1 cellular context compared by ENCODE assay signal in the genomic region with DNA sequence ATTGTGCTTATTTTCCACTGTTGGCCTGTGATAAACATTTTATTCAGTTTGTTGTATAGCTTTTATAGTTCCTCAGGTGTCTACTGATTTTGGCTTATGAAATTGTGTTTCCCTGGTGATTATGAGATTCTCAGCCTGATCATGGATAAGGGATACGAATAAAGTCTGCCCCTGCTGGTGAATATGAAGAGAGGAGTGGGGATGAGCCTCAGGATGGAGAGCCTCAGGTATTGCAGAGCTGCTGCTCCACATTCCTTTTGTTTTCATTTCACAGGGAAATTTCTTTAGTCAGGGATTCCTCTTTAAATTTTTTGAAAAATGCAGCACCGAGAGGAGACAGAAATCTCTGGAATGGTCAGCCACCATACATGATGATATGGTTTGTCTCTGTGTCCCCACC.
TF ChIP-seq lines count a peak whose summit lies in the region.

No MANE protein-coding gene starts in this region.

TF ChIP-seq in H1, 55 proteins besides CTCF, POLR2A, EP300 and RAD21:
- TF ChIP-seq TBP (IDR thresholded peaks at IDR 0.05; ENCODE audit: low read depth, low read length) (no peak), POLR2AphosphoS5 (IDR thresholded peaks at IDR 0.05; ENCODE audit: low read depth, low read length) (no peak), BCL11A (IDR thresholded peaks at IDR 0.05; ENCODE audit: low read depth in 2 of 2, low read length in 2 of 2) (no peak), CTBP2 (IDR thresholded peaks at IDR 0.05; ENCODE audit: borderline replicate concordance, insufficient read depth, insufficient read length, low read length) (no peak), CBX5 (IDR thresholded peaks at IDR 0.05; ENCODE audit: low read depth, low read length) (no peak), MAX (IDR thresholded peaks at IDR 0.05) (no peak), TAF7 (optimal IDR thresholded peaks at IDR 0.05; ENCODE audit: borderline replicate concordance, low read depth, low read length) (no peak), SP2 (IDR thresholded peaks at IDR 0.05; ENCODE audit: low read length) (no peak)
TF ChIP-seq in H1: peak in this region for 0.
